In the genomic region with DNA sequence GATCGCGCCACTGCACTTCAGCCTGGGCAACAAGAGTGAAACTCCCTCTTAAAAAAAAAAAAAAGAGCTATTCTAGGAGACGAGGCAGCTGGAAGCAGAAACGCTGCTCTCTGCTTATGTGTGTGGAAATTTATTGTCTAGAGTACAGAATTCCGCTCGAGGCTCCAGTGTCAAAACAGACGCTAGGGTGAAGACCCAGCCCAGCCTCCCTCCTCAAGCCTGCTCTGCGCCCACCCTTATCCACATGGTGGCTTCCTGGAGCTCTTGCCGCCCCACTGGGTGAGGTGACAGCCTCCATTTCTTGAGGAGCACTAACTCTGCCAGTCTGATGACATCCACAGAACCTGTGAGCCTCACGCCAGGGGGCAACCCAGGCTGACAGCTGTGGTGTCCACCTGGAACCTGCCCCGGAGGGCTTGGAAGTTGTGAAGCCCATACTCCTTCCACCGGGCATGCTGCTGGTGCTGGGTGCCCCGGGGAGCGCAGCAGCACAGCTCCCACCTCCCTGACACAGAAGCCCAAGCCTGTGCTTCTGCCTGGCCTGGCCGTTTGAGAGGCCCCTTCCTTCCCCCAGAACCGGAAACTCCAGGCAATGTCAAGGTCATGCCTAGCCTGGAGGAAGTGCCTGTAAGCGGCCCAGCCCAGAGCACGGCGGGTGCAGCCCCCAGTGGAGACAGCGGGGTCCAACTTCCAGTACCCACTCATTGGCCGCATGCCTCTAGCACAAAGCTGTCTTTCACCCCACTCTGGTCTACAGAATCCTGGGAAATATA, we compare ENCODE assay signal across 1 cellular context.
TF ChIP-seq lines count a peak whose summit lies in the region.

No MANE protein-coding gene starts in this region.

TF ChIP-seq in HepG2, 621 proteins besides CTCF, POLR2A, EP300 and RAD21 (continued from another document and continues in another):
- TF ChIP-seq, protein P1, sequence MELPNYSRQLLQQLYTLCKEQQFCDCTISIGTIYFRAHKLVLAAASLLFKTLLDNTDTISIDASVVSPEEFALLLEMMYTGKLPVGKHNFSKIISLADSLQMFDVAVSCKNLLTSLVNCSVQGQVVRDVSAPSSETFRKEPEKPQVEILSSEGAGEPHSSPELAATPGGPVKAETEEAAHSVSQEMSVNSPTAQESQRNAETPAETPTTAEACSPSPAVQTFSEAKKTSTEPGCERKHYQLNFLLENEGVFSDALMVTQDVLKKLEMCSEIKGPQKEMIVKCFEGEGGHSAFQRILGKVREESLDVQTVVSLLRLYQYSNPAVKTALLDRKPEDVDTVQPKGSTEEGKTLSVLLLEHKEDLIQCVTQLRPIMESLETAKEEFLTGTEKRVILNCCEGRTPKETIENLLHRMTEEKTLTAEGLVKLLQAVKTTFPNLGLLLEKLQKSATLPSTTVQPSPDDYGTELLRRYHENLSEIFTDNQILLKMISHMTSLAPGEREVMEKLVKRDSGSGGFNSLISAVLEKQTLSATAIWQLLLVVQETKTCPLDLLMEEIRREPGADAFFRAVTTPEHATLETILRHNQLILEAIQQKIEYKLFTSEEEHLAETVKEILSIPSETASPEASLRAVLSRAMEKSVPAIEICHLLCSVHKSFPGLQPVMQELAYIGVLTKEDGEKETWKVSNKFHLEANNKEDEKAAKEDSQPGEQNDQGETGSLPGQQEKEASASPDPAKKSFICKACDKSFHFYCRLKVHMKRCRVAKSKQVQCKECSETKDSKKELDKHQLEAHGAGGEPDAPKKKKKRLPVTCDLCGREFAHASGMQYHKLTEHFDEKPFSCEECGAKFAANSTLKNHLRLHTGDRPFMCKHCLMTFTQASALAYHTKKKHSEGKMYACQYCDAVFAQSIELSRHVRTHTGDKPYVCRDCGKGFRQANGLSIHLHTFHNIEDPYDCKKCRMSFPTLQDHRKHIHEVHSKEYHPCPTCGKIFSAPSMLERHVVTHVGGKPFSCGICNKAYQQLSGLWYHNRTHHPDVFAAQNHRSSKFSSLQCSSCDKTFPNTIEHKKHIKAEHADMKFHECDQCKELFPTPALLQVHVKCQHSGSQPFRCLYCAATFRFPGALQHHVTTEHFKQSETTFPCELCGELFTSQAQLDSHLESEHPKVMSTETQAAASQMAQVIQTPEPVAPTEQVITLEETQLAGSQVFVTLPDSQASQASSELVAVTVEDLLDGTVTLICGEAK (IDR thresholded peaks at IDR 0.05), result no peak
- TF ChIP-seq, protein P1 (CRISPR knock-in tag; IDR thresholded peaks at IDR 0.05), result no peak; the same call in 1 of the 2 replicates
- TF ChIP-seq, protein P2, sequence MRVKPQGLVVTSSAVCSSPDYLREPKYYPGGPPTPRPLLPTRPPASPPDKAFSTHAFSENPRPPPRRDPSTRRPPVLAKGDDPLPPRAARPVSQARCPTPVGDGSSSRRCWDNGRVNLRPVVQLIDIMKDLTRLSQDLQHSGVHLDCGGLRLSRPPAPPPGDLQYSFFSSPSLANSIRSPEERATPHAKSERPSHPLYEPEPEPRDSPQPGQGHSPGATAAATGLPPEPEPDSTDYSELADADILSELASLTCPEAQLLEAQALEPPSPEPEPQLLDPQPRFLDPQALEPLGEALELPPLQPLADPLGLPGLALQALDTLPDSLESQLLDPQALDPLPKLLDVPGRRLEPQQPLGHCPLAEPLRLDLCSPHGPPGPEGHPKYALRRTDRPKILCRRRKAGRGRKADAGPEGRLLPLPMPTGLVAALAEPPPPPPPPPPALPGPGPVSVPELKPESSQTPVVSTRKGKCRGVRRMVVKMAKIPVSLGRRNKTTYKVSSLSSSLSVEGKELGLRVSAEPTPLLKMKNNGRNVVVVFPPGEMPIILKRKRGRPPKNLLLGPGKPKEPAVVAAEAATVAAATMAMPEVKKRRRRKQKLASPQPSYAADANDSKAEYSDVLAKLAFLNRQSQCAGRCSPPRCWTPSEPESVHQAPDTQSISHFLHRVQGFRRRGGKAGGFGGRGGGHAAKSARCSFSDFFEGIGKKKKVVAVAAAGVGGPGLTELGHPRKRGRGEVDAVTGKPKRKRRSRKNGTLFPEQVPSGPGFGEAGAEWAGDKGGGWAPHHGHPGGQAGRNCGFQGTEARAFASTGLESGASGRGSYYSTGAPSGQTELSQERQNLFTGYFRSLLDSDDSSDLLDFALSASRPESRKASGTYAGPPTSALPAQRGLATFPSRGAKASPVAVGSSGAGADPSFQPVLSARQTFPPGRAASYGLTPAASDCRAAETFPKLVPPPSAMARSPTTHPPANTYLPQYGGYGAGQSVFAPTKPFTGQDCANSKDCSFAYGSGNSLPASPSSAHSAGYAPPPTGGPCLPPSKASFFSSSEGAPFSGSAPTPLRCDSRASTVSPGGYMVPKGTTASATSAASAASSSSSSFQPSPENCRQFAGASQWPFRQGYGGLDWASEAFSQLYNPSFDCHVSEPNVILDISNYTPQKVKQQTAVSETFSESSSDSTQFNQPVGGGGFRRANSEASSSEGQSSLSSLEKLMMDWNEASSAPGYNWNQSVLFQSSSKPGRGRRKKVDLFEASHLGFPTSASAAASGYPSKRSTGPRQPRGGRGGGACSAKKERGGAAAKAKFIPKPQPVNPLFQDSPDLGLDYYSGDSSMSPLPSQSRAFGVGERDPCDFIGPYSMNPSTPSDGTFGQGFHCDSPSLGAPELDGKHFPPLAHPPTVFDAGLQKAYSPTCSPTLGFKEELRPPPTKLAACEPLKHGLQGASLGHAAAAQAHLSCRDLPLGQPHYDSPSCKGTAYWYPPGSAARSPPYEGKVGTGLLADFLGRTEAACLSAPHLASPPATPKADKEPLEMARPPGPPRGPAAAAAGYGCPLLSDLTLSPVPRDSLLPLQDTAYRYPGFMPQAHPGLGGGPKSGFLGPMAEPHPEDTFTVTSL (CRISPR knock-in tag; IDR thresholded peaks at IDR 0.05; ENCODE audit: borderline replicate concordance), result no peak
- no peak for TF ChIP-seq FOXC1 (CRISPR knock-in tag; IDR thresholded peaks at IDR 0.05; ENCODE audit: borderline replicate concordance)
- TF ChIP-seq MEF2D (CRISPR knock-in tag; IDR thresholded peaks at IDR 0.05), result no peak
- no peak for TF ChIP-seq NFIB (CRISPR knock-in tag; IDR thresholded peaks at IDR 0.05; ENCODE audit: borderline replicate concordance)
- TF ChIP-seq YY1 (IDR thresholded peaks at IDR 0.05; ENCODE audit: insufficient read depth, insufficient replicate concordance, low read depth, low read length), result no peak
- TF ChIP-seq ZBTB21 (CRISPR knock-in tag; IDR thresholded peaks at IDR 0.05), result no peak
- no peak for TF ChIP-seq ZSCAN12 (CRISPR knock-in tag; IDR thresholded peaks at IDR 0.05)
- peak; percentile 49; the same call in 1 of the 2 replicates for TF ChIP-seq NCOR1 (IDR thresholded peaks at IDR 0.05; ENCODE audit: borderline replicate concordance, low read length)
- TF ChIP-seq, protein P3, sequence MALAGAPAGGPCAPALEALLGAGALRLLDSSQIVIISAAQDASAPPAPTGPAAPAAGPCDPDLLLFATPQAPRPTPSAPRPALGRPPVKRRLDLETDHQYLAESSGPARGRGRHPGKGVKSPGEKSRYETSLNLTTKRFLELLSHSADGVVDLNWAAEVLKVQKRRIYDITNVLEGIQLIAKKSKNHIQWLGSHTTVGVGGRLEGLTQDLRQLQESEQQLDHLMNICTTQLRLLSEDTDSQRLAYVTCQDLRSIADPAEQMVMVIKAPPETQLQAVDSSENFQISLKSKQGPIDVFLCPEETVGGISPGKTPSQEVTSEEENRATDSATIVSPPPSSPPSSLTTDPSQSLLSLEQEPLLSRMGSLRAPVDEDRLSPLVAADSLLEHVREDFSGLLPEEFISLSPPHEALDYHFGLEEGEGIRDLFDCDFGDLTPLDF (CRISPR knock-in tag; IDR thresholded peaks at IDR 0.05), result no peak
- TF ChIP-seq, protein P4, sequence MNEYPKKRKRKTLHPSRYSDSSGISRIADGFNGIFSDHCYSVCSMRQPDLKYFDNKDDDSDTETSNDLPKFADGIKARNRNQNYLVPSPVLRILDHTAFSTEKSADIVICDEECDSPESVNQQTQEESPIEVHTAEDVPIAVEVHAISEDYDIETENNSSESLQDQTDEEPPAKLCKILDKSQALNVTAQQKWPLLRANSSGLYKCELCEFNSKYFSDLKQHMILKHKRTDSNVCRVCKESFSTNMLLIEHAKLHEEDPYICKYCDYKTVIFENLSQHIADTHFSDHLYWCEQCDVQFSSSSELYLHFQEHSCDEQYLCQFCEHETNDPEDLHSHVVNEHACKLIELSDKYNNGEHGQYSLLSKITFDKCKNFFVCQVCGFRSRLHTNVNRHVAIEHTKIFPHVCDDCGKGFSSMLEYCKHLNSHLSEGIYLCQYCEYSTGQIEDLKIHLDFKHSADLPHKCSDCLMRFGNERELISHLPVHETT (CRISPR knock-in tag; conservative IDR thresholded peaks at IDR 0.05), result no peak
- TF ChIP-seq, protein P5, sequence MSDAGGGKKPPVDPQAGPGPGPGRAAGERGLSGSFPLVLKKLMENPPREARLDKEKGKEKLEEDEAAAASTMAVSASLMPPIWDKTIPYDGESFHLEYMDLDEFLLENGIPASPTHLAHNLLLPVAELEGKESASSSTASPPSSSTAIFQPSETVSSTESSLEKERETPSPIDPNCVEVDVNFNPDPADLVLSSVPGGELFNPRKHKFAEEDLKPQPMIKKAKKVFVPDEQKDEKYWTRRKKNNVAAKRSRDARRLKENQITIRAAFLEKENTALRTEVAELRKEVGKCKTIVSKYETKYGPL (CRISPR knock-in tag; IDR thresholded peaks at IDR 0.05), result no peak
- TF ChIP-seq, protein P6, sequence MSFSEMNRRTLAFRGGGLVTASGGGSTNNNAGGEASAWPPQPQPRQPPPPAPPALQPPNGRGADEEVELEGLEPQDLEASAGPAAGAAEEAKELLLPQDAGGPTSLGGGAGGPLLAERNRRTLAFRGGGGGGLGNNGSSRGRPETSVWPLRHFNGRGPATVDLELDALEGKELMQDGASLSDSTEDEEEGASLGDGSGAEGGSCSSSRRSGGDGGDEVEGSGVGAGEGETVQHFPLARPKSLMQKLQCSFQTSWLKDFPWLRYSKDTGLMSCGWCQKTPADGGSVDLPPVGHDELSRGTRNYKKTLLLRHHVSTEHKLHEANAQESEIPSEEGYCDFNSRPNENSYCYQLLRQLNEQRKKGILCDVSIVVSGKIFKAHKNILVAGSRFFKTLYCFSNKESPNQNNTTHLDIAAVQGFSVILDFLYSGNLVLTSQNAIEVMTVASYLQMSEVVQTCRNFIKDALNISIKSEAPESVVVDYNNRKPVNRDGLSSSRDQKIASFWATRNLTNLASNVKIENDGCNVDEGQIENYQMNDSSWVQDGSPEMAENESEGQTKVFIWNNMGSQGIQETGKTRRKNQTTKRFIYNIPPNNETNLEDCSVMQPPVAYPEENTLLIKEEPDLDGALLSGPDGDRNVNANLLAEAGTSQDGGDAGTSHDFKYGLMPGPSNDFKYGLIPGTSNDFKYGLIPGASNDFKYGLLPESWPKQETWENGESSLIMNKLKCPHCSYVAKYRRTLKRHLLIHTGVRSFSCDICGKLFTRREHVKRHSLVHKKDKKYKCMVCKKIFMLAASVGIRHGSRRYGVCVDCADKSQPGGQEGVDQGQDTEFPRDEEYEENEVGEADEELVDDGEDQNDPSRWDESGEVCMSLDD (CRISPR knock-in tag; IDR thresholded peaks at IDR 0.05; ENCODE audit: borderline replicate concordance), result no peak
- no peak for TF ChIP-seq ZFAT (CRISPR knock-in tag; conservative IDR thresholded peaks at IDR 0.05)
- TF ChIP-seq ATAD3A (CRISPR knock-in tag; IDR thresholded peaks at IDR 0.05), result no peak
- TF ChIP-seq ISX (CRISPR knock-in tag; conservative IDR thresholded peaks at IDR 0.05), result no peak
- no peak for TF ChIP-seq GATAD1 (CRISPR knock-in tag; IDR thresholded peaks at IDR 0.05)
- TF ChIP-seq FOXA1 (IDR thresholded peaks at IDR 0.05), result no peak
- peak; percentile 46; the same call in 1 of the 2 replicates for TF ChIP-seq FOXA1 (CRISPR knock-in tag; IDR thresholded peaks at IDR 0.05)
- TF ChIP-seq, protein P7, sequence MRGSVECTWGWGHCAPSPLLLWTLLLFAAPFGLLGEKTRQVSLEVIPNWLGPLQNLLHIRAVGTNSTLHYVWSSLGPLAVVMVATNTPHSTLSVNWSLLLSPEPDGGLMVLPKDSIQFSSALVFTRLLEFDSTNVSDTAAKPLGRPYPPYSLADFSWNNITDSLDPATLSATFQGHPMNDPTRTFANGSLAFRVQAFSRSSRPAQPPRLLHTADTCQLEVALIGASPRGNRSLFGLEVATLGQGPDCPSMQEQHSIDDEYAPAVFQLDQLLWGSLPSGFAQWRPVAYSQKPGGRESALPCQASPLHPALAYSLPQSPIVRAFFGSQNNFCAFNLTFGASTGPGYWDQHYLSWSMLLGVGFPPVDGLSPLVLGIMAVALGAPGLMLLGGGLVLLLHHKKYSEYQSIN (CRISPR knock-in tag; IDR thresholded peaks at IDR 0.05; ENCODE audit: borderline replicate concordance), result no peak
- TF ChIP-seq BCL6 (CRISPR knock-in tag; IDR thresholded peaks at IDR 0.05), result peak; percentile 62; the same call in 1 of the 2 replicates
- TF ChIP-seq SAFB2 (CRISPR knock-in tag; IDR thresholded peaks at IDR 0.05; ENCODE audit: borderline replicate concordance, low read depth), result no peak
- 0 out of 2 replicates have a peak, but pooled peaks have one; percentile 14 for TF ChIP-seq NRL (CRISPR knock-in tag; IDR thresholded peaks at IDR 0.05; ENCODE audit: borderline replicate concordance)
- no peak for TF ChIP-seq ZNF670 (CRISPR knock-in tag; IDR thresholded peaks at IDR 0.05; ENCODE audit: borderline replicate concordance)
- TF ChIP-seq, protein P8, sequence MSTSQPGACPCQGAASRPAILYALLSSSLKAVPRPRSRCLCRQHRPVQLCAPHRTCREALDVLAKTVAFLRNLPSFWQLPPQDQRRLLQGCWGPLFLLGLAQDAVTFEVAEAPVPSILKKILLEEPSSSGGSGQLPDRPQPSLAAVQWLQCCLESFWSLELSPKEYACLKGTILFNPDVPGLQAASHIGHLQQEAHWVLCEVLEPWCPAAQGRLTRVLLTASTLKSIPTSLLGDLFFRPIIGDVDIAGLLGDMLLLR (CRISPR knock-in tag; IDR thresholded peaks at IDR 0.05), result no peak
- no peak for TF ChIP-seq JUNB (CRISPR knock-in tag; IDR thresholded peaks at IDR 0.05; ENCODE audit: borderline replicate concordance)
